Comparison of ENCODE assay signal across 9 cellular contexts in the genomic region with DNA sequence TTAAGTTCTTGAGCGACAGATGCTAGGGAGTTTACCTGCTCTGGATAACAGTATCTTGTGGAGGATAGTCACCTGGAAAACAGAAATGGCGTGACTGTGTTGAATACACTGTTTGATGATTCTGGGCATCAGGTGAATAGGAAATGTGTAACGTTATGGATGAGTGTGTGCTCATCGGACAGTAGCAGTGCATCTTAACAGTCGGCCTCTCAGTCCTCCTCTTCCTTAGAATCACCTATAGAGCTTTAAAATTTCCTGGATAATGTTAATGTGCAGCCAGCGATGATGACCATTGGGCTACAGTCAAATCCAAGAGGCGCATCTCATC.
DNase-seq lines count a peak whose midpoint lies in the region; ATAC-seq and TF ChIP-seq lines count a peak whose summit lies in the region.
"Had no signal": no experiment of that assay in that cellular context is flagged by ENCODE, and none has a peak within 500 bp of the region (broad histone marks: within the 10 kb centered on the region; RNA-seq: fewer than 3 reads in every experiment).

No MANE protein-coding gene starts in this region.

- H4K20me1 ChIP-seq in neural cell (ENCODE audit: insufficient read depth): no peaks in the 10 kb centered on the region

- TF ChIP-seq RAD21 in neural cell (conservative IDR thresholded peaks at IDR 0.05): no peak

- no peaks in the 10 kb centered on the region for H3K9me3 ChIP-seq in neural cell (ENCODE audit: low read length)

- H3K9me2 ChIP-seq in neural cell (ENCODE audit: insufficient read depth, low read length): no peaks in the 10 kb centered on the region

- DNase-seq in GM06990 (ENCODE audit: extremely low read depth, insufficient read length) (no peak), LNCaP clone FGC (ENCODE audit: low read depth) (no peak), coronary artery (ENCODE audit: low spot score) (no peak), NAMALWA (ENCODE audit: low spot score) (no peak)
- DNase-seq in effector CD4-positive, alpha-beta T cell: no peak
- no peak for DNase-seq in stimulated activated naive CD4-positive, alpha-beta T cell treated with Interleukin-2 at 50 U/mL for 16 hours (lab: John Stamatoyannopoulos, UW)
- DNase-seq: dermis blood vessel endothelial cell had no signal

- H3K27ac ChIP-seq in coronary artery (no peak overlapping the region), neural cell (ENCODE audit: low read length) (peak overlapping the region; percentile 63)

- no peak for TF ChIP-seq EP300 in neural cell (conservative IDR thresholded peaks at IDR 0.05; ENCODE audit: poor library complexity, severe bottlenecking)

- H3F3A ChIP-seq in neural cell (ENCODE audit: insufficient read depth, low read length, poor library complexity, severe bottlenecking): no peaks in the 10 kb centered on the region

- no peaks in the 10 kb centered on the region for H3K79me2 ChIP-seq in neural cell (replicated peaks; ENCODE audit: insufficient read depth, low read length)

- peak overlapping the region; percentile 67 for H3K4me2 ChIP-seq in neural cell (ENCODE audit: low read length)

- no peaks in the 10 kb centered on the region for H3K27me3 ChIP-seq in GM06990 (replicated peaks; ENCODE audit: control insufficient read depth, insufficient read depth, low read length)
- no peaks in the 10 kb centered on the region for H3K27me3 ChIP-seq in neural cell (ENCODE audit: insufficient read depth, low read depth, low read length)

- peak overlapping the region; percentile 78 for H2AFZ ChIP-seq in neural cell (ENCODE audit: low read depth, low read length)

- H3K9ac ChIP-seq in neural cell (ENCODE audit: low read length): peak overlapping the region; percentile 67

- ATAC-seq in GM21576 (IDR thresholded peaks at IDR 0.05; ENCODE audit: unreplicated experiment): no peak

- H3K4me3 ChIP-seq in GM06990 (replicated peaks; ENCODE audit: low read depth, low read length): peak overlapping the region; percentile 71
- H3K4me3 ChIP-seq in LNCaP clone FGC (ENCODE audit: low read depth, low read length): peak overlapping the region; percentile 54
- H3K4me3 ChIP-seq in coronary artery: peak overlapping the region; percentile 49
- peak overlapping the region; percentile 78 for H3K4me3 ChIP-seq in neural cell (ENCODE audit: low read length)

- no peak for TF ChIP-seq CTCF in GM06990 (IDR thresholded peaks at IDR 0.05; ENCODE audit: insufficient read depth, low read length, poor library complexity, severe bottlenecking)
- no peak for TF ChIP-seq CTCF in LNCaP clone FGC (IDR thresholded peaks at IDR 0.05; ENCODE audit: control insufficient read depth, extremely low read depth, insufficient read depth)
- no peak for TF ChIP-seq CTCF in coronary artery (IDR thresholded peaks at IDR 0.05)
- no peak for TF ChIP-seq CTCF in neural cell (IDR thresholded peaks at IDR 0.05; ENCODE audit: poor library complexity, severe bottlenecking)

- H3K36me3 ChIP-seq in GM06990 (ENCODE audit: control insufficient read depth, insufficient read depth, low read length) (no peaks in the 10 kb centered on the region), neural cell (ENCODE audit: insufficient read depth, low read length) (no peaks in the 10 kb centered on the region)

TF ChIP-seq in neural cell, 6 proteins besides CTCF, POLR2A, EP300 and RAD21:
- no peak for TF ChIP-seq SMC3 (conservative IDR thresholded peaks at IDR 0.05; ENCODE audit: poor library complexity)
- TF ChIP-seq POLR2AphosphoS5 (IDR thresholded peaks at IDR 0.05): no peak
- TF ChIP-seq TAF1 (IDR thresholded peaks at IDR 0.05; ENCODE audit: low read depth): no peak
- TF ChIP-seq, protein P1, sequence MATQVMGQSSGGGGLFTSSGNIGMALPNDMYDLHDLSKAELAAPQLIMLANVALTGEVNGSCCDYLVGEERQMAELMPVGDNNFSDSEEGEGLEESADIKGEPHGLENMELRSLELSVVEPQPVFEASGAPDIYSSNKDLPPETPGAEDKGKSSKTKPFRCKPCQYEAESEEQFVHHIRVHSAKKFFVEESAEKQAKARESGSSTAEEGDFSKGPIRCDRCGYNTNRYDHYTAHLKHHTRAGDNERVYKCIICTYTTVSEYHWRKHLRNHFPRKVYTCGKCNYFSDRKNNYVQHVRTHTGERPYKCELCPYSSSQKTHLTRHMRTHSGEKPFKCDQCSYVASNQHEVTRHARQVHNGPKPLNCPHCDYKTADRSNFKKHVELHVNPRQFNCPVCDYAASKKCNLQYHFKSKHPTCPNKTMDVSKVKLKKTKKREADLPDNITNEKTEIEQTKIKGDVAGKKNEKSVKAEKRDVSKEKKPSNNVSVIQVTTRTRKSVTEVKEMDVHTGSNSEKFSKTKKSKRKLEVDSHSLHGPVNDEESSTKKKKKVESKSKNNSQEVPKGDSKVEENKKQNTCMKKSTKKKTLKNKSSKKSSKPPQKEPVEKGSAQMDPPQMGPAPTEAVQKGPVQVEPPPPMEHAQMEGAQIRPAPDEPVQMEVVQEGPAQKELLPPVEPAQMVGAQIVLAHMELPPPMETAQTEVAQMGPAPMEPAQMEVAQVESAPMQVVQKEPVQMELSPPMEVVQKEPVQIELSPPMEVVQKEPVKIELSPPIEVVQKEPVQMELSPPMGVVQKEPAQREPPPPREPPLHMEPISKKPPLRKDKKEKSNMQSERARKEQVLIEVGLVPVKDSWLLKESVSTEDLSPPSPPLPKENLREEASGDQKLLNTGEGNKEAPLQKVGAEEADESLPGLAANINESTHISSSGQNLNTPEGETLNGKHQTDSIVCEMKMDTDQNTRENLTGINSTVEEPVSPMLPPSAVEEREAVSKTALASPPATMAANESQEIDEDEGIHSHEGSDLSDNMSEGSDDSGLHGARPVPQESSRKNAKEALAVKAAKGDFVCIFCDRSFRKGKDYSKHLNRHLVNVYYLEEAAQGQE (IDR thresholded peaks at IDR 0.05; ENCODE audit: borderline replicate concordance): no peak
- no peak for TF ChIP-seq MXI1 (conservative IDR thresholded peaks at IDR 0.05; ENCODE audit: poor library complexity, severe bottlenecking)
- TF ChIP-seq EZH2 (IDR thresholded peaks at IDR 0.05; ENCODE audit: borderline replicate concordance, insufficient read depth, low read length, poor library complexity, severe bottlenecking): no peak
